Comparison of ENCODE assay signal across 28 cellular contexts in the genomic region with DNA sequence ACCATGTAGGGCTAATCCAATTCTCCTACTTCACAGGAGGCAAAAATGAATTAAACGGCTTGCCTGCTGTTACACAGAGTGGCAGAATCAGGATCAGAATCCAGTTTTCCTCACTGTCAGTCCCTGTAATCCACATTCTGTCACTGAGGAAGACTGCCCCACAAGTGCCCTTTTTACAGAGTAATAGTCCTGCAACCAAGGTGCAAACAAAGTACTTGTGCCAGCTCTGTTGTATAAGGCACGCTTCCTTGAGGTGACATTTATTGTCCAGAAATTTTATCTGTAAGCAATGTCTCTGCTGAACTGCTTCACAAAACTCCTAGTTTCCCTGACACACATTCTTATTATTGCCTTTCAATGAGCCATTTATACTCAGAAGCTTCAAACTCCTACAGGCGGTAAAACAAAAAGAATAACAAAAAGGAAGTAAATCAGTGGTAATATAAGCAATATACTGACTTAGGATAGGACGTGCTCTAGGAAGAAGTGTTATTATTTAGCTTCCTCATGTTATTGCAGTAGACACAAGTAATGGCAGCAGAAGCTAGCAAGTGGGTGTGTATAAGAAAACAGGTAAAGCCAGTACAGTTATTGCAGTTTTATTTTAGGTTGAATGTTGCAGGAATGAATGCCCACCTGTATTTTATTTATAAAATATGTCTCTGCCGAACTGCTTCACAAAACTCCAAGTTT. TPM values are rescaled to one million over a fixed set of nuclear protein-coding genes. Genes with fewer than 3 reads are reported as not detected.
"Had no signal": no experiment of that assay in that cellular context is flagged by ENCODE, and none has a peak within 500 bp of the region (broad histone marks: within the 10 kb centered on the region; RNA-seq: fewer than 3 reads in every experiment).

No MANE protein-coding gene starts in this region.

- H3K4me3 ChIP-seq: adrenal gland, body of pancreas, esophagus squamous epithelium had no signal

- H3K4me1 Mint-ChIP-seq: activated CD8-positive, alpha-beta memory T cell treated with anti-CD3 and anti-CD28 coated beads, Interleukin-2, amount 10 ng/mL, durations not matched to agents 7 days and 5 days; activated naive CD4-positive, alpha-beta T cell treated with anti-CD3 and anti-CD28 coated beads, Interleukin-2, amount 50 U/mL, for 24 hours; activated naive CD8-positive, alpha-beta T cell treated with anti-CD3 and anti-CD28 coated beads for 36 hours; activated naive CD8-positive, alpha-beta T cell treated with anti-CD3 and anti-CD28 coated beads, Interleukin-2, amount 50 U/mL, for 24 hours had no signal

- H3K27ac Mint-ChIP-seq: activated CD4-positive, alpha-beta memory T cell treated with anti-CD3 and anti-CD28 coated beads for 36 hours; activated CD8-positive, alpha-beta memory T cell treated with anti-CD3 and anti-CD28 coated beads, Interleukin-2, amount 10 ng/mL, durations not matched to agents 7 days and 5 days; activated CD8-positive, alpha-beta T cell treated with anti-CD3 and anti-CD28 coated beads, Interleukin-2, amount 10 ng/mL, durations not matched to agents 7 days and 5 days; activated naive CD4-positive, alpha-beta T cell treated with anti-CD3 and anti-CD28 coated beads for 36 hours; activated naive CD4-positive, alpha-beta T cell treated with anti-CD3 and anti-CD28 coated beads, Interleukin-2, amount 50 U/mL, for 24 hours; activated naive CD8-positive, alpha-beta T cell treated with anti-CD3 and anti-CD28 coated beads for 36 hours; activated naive CD8-positive, alpha-beta T cell treated with anti-CD3 and anti-CD28 coated beads, Interleukin-2, amount 50 U/mL, for 24 hours; activated T-helper 1 cell treated with anti-CD3 and anti-CD28 coated beads, Interleukin-12 subunit alpha, Interleukin-12 subunit beta, Interleukin-2, Interleukin-4 antibody, amounts not matched to agents 30 ng/mL and 10 ng/mL and 1 ng/mL, durations not matched to agents 14 hours and 24 hours and 36 hours; activated T-helper 2 cell treated with anti-CD3 and anti-CD28 coated beads, Interferon-gamma antibody, Interleukin-2, Interleukin-4, amounts not matched to agents 10 μg/mL and 5 μg/mL and 100 μg/mL, durations not matched to agents 14 hours and 24 hours and 36 hours had no signal

- H3K27me3 ChIP-seq: adrenal gland, body of pancreas, esophagus squamous epithelium had no signal

- ATAC-seq: activated CD8-positive, alpha-beta memory T cell treated with anti-CD3 and anti-CD28 coated beads, Interleukin-2, amount 10 ng/mL, durations not matched to agents 7 days and 5 days; activated CD8-positive, alpha-beta T cell treated with anti-CD3 and anti-CD28 coated beads, Interleukin-2, amount 10 ng/mL, durations not matched to agents 7 days and 5 days; activated naive CD8-positive, alpha-beta T cell treated with anti-CD3 and anti-CD28 coated beads, Interleukin-2, amount 50 U/mL, for 24 hours; body of pancreas had no signal

- H3K4me3 Mint-ChIP-seq: activated CD4-positive, alpha-beta memory T cell treated with anti-CD3 and anti-CD28 coated beads for 36 hours; activated CD8-positive, alpha-beta memory T cell treated with anti-CD3 and anti-CD28 coated beads, Interleukin-2, amount 10 ng/mL, durations not matched to agents 7 days and 5 days; activated CD8-positive, alpha-beta T cell treated with anti-CD3 and anti-CD28 coated beads, Interleukin-2, amount 10 ng/mL, durations not matched to agents 7 days and 5 days; activated naive CD4-positive, alpha-beta T cell treated with anti-CD3 and anti-CD28 coated beads for 36 hours; activated naive CD4-positive, alpha-beta T cell treated with anti-CD3 and anti-CD28 coated beads, Interleukin-2, amount 50 U/mL, for 24 hours; activated naive CD8-positive, alpha-beta T cell treated with anti-CD3 and anti-CD28 coated beads for 36 hours; activated naive CD8-positive, alpha-beta T cell treated with anti-CD3 and anti-CD28 coated beads, Interleukin-2, amount 50 U/mL, for 24 hours; activated T-helper 1 cell treated with anti-CD3 and anti-CD28 coated beads, Interleukin-12 subunit alpha, Interleukin-12 subunit beta, Interleukin-2, Interleukin-4 antibody, amounts not matched to agents 30 ng/mL and 10 ng/mL and 1 ng/mL, durations not matched to agents 14 hours and 24 hours and 36 hours had no signal

- H3K9me3 Mint-ChIP-seq: activated CD4-positive, alpha-beta memory T cell treated with anti-CD3 and anti-CD28 coated beads for 36 hours; activated naive CD4-positive, alpha-beta T cell treated with anti-CD3 and anti-CD28 coated beads for 36 hours; activated naive CD4-positive, alpha-beta T cell treated with anti-CD3 and anti-CD28 coated beads, Interleukin-2, amount 50 U/mL, for 24 hours; activated naive CD8-positive, alpha-beta T cell treated with anti-CD3 and anti-CD28 coated beads for 36 hours; activated naive CD8-positive, alpha-beta T cell treated with anti-CD3 and anti-CD28 coated beads, Interleukin-2, amount 50 U/mL, for 24 hours; activated T-helper 1 cell treated with anti-CD3 and anti-CD28 coated beads, Interleukin-12 subunit alpha, Interleukin-12 subunit beta, Interleukin-2, Interleukin-4 antibody, amounts not matched to agents 30 ng/mL and 10 ng/mL and 1 ng/mL, durations not matched to agents 14 hours and 24 hours and 36 hours; activated T-helper 2 cell treated with anti-CD3 and anti-CD28 coated beads, Interferon-gamma antibody, Interleukin-2, Interleukin-4, amounts not matched to agents 10 μg/mL and 5 μg/mL and 100 μg/mL, durations not matched to agents 14 hours and 24 hours and 36 hours had no signal

- H3K4me1 ChIP-seq: body of pancreas, esophagus squamous epithelium had no signal

- H3K36me3 Mint-ChIP-seq: activated CD4-positive, alpha-beta memory T cell treated with anti-CD3 and anti-CD28 coated beads for 36 hours; activated CD8-positive, alpha-beta memory T cell treated with anti-CD3 and anti-CD28 coated beads, Interleukin-2, amount 10 ng/mL, durations not matched to agents 7 days and 5 days; activated naive CD8-positive, alpha-beta T cell treated with anti-CD3 and anti-CD28 coated beads for 36 hours had no signal

- H3K9me3 ChIP-seq: adrenal gland, body of pancreas, esophagus squamous epithelium had no signal

- H3K36me3 ChIP-seq: adrenal gland, esophagus squamous epithelium had no signal

- H3K27ac ChIP-seq: adrenal gland, body of pancreas, epithelial cell of prostate, esophagus squamous epithelium had no signal

- H3K27me3 Mint-ChIP-seq: activated CD4-positive, alpha-beta memory T cell treated with anti-CD3 and anti-CD28 coated beads for 36 hours; activated CD8-positive, alpha-beta memory T cell treated with anti-CD3 and anti-CD28 coated beads, Interleukin-2, amount 10 ng/mL, durations not matched to agents 7 days and 5 days; activated naive CD4-positive, alpha-beta T cell treated with anti-CD3 and anti-CD28 coated beads, Interleukin-2, amount 50 U/mL, for 24 hours; activated naive CD8-positive, alpha-beta T cell treated with anti-CD3 and anti-CD28 coated beads for 36 hours; activated naive CD8-positive, alpha-beta T cell treated with anti-CD3 and anti-CD28 coated beads, Interleukin-2, amount 50 U/mL, for 24 hours had no signal

- DNase-seq: activated CD4-positive, alpha-beta memory T cell treated with anti-CD3 and anti-CD28 coated beads for 36 hours; activated CD4-positive, alpha-beta T cell treated with anti-CD3 and anti-CD28 coated beads for 1 hour; activated CD4-positive, alpha-beta T cell treated with anti-CD3 and anti-CD28 coated beads for 4 hours; activated CD4-positive, CD25-positive, alpha-beta regulatory T cell; activated CD8-positive, alpha-beta memory T cell treated with anti-CD3 and anti-CD28 coated beads, Interleukin-2, amount 10 ng/mL, durations not matched to agents 7 days and 5 days; activated CD8-positive, alpha-beta memory T cell treated with anti-CD3 and anti-CD28 coated beads, Interleukin-2, amount 50 U/mL, for 4 hours; activated CD8-positive, alpha-beta T cell treated with anti-CD3 and anti-CD28 coated beads, Interleukin-2, amount 10 ng/mL, durations not matched to agents 7 days and 5 days; activated effector memory CD4-positive, alpha-beta T cell treated with anti-CD3 and anti-CD28 coated beads, Interleukin-2, amount 50 U/mL, for 16 hours; activated naive CD4-positive, alpha-beta T cell treated with anti-CD3 and anti-CD28 coated beads for 36 hours; activated naive CD8-positive, alpha-beta T cell treated with anti-CD3 and anti-CD28 coated beads for 36 hours; activated naive CD8-positive, alpha-beta T cell treated with anti-CD3 and anti-CD28 coated beads, Interleukin-2, amount 50 U/mL, for 24 hours; activated T-cell treated with anti-CD3 and anti-CD28 coated beads, Interleukin-2, amount 50 U/mL, for 1 hour; activated T-cell treated with anti-CD3 and anti-CD28 coated beads, Interleukin-2, amount 50 U/mL, for 48 hours; adrenal gland; amygdala; aorta; body of pancreas; caudate nucleus; effector CD8-positive, alpha-beta T cell; esophagus squamous epithelium; foreskin melanocyte; head of caudate nucleus; T-helper 2 cell had no signal

RNA-seq across cellular contexts. Expression of a gene that starts 28.8 kb away (rescaled TPM):
- total RNA-seq: T-helper 1 cell treated with Interleukin-12 subunit alpha and Interleukin-12 subunit beta and Interleukin-4 antibody, amounts not matched to agents 30 ng/mL and 1 ng/mL, for 36 hours had no signal
